Comparison of ENCODE assay signal across 1 cellular context in the genomic region with DNA sequence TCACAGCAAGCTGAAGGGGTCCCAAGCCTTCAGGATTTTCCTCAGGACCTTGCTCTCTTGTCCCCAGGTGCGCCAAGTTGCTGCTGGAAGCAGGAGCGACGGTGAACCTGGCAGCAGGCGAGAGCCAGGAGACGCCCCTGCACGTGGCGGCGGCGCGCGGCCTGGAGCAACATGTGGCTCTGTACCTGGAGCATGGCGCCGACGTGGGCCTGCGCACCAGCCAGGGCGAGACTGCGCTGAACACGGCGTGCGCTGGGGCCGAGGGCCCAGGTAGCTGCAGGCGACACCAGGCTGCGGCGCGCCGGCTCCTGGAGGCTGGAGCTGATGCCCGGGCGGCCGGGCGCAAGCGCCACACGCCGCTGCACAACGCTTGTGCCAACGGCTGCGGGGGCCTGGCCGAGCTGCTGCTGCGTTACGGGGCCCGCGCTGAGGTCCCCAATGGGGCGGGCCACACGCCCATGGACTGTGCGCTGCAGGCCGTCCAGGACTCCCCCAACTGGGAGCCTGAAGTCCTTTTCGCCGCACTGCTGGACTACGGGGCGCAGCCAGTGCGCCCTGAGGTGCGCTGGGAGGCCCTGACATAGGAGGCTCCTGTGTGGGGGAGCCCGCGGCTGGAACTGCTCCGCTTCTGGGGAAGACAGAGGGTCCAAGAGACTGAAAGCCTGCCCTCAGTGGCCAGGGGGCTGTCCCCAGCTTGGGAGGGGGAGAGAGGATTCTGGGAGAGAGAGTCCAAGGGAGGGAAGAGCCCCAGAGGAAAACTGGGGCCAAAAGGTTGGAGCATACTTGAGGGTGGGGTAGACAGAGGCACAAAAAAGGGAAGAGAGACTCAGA.
A peak's percentile ranks its signal among the peaks of the same experiment; 100 is the strongest.
TF ChIP-seq lines count a peak whose summit lies in the region.

No MANE protein-coding gene starts in this region.

TF ChIP-seq in HepG2, 621 proteins besides CTCF, POLR2A, EP300 and RAD21:
- TF ChIP-seq AGO2 (optimal IDR thresholded peaks at IDR 0.05; ENCODE audit: low read depth, low read length) (peak; percentile 73), ZNF382 (CRISPR knock-in tag; IDR thresholded peaks at IDR 0.05; ENCODE audit: borderline replicate concordance) (no peak), ZFX (CRISPR knock-in tag; IDR thresholded peaks at IDR 0.05; ENCODE audit: low read depth) (no peak), ZNF550 (CRISPR knock-in tag; IDR thresholded peaks at IDR 0.05; ENCODE audit: borderline replicate concordance) (no peak), NPAS2 (CRISPR knock-in tag; IDR thresholded peaks at IDR 0.05; ENCODE audit: borderline replicate concordance) (no peak), HIVEP1 (CRISPR knock-in tag; IDR thresholded peaks at IDR 0.05) (no peak), ZBTB4 (CRISPR knock-in tag; IDR thresholded peaks at IDR 0.05; ENCODE audit: borderline replicate concordance) (no peak), SMC3 (IDR thresholded peaks at IDR 0.05; ENCODE audit: low read length) (no peak), STAG1 (CRISPR knock-in tag; IDR thresholded peaks at IDR 0.05) (no peak), GATAD2A (CRISPR knock-in tag; IDR thresholded peaks at IDR 0.05) (no peak), ZNF546 (CRISPR knock-in tag; conservative IDR thresholded peaks at IDR 0.05) (no peak), PHF5A (CRISPR knock-in tag; IDR thresholded peaks at IDR 0.05; ENCODE audit: low read depth, unreplicated experiment) (no peak), RBFOX2 (IDR thresholded peaks at IDR 0.05; ENCODE audit: low read depth, low read length) (peak; percentile 32; the same call in 1 of the 2 replicates)
- TF ChIP-seq, protein P1, sequence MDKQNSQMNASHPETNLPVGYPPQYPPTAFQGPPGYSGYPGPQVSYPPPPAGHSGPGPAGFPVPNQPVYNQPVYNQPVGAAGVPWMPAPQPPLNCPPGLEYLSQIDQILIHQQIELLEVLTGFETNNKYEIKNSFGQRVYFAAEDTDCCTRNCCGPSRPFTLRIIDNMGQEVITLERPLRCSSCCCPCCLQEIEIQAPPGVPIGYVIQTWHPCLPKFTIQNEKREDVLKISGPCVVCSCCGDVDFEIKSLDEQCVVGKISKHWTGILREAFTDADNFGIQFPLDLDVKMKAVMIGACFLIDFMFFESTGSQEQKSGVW (CRISPR knock-in tag; IDR thresholded peaks at IDR 0.05; ENCODE audit: borderline replicate concordance) = no peak
